Comparison of ENCODE assay signal across 1 cellular context in genomic region chr15:40317580-40317979, GRCh38.
TF ChIP-seq lines count a peak whose summit lies in the region.

No MANE protein-coding gene starts in this region.

TF ChIP-seq in SK-N-SH treated with all-trans-retinoic acid at 6 μM for 48 hours, 23 proteins besides CTCF, POLR2A, EP300 and RAD21 (continued from another document):
- TF ChIP-seq, protein P1, sequence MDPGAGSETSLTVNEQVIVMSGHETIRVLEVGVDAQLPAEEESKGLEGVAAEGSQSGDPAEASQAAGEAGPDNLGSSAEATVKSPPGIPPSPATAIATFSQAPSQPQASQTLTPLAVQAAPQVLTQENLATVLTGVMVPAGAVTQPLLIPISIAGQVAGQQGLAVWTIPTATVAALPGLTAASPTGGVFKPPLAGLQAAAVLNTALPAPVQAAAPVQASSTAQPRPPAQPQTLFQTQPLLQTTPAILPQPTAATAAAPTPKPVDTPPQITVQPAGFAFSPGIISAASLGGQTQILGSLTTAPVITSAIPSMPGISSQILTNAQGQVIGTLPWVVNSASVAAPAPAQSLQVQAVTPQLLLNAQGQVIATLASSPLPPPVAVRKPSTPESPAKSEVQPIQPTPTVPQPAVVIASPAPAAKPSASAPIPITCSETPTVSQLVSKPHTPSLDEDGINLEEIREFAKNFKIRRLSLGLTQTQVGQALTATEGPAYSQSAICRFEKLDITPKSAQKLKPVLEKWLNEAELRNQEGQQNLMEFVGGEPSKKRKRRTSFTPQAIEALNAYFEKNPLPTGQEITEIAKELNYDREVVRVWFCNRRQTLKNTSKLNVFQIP (CRISPR knock-in tag; IDR thresholded peaks at IDR 0.05; ENCODE audit: borderline replicate concordance, low read depth): no peak
- TF ChIP-seq CREB5 (CRISPR knock-in tag; IDR thresholded peaks at IDR 0.05; ENCODE audit: low read depth): no peak
- no peak for TF ChIP-seq ARNTL (CRISPR knock-in tag; IDR thresholded peaks at IDR 0.05; ENCODE audit: borderline replicate concordance, low read depth)
- no peak for TF ChIP-seq PPARA (CRISPR knock-in tag; IDR thresholded peaks at IDR 0.05; ENCODE audit: borderline replicate concordance)
- no peak for TF ChIP-seq ISL1 (CRISPR knock-in tag; IDR thresholded peaks at IDR 0.05)
- TF ChIP-seq TSHZ2 (CRISPR knock-in tag; IDR thresholded peaks at IDR 0.05): no peak
